Comparison of ENCODE assay signal across 19 cellular contexts in the genomic region with DNA sequence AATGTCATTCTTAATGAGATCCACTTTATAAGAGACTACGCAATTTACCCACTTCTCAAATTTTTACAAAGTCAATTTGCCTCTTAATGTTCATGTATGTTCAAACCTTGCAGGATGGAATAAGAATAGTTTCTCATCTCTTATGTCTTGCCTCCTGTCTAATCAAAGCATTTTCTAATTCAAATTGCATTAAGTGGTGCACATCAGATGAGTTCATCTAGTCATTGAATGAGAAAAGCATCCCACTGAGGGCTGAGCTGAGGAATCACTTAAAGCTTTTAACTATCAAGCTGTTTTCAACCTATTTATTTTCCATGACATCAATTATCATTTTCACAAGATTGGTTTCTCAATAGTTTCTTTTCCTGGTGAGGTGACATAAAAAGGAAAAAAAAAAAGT.
"Had no signal": no experiment of that assay in that cellular context is flagged by ENCODE, and none has a peak within 500 bp of the region (broad histone marks: within the 10 kb centered on the region; RNA-seq: fewer than 3 reads in every experiment).

No MANE protein-coding gene starts in this region.

- H3K27ac ChIP-seq: PC-9 had no signal

- H2AFZ ChIP-seq: PC-9 had no signal

- H3K4me3 ChIP-seq: PC-9 had no signal

- ATAC-seq: activated CD8-positive, alpha-beta memory T cell treated with anti-CD3 and anti-CD28 coated beads, Interleukin-2, amount 10 ng/mL, durations not matched to agents 7 days and 5 days had no signal

- H3K4me2 ChIP-seq: PC-9 had no signal

- DNase-seq: activated CD4-positive, alpha-beta T cell treated with anti-CD3 and anti-CD28 coated beads for 1 hour; activated CD4-positive, alpha-beta T cell treated with anti-CD3 and anti-CD28 coated beads, Interleukin-2, amount 10 ng/mL, durations not matched to agents 24 days and 14 days; activated CD4-positive, alpha-beta T cell treated with anti-CD3 and anti-CD28 coated beads, Interleukin-2, amount 50 U/mL, for 48 hours; activated CD8-positive, alpha-beta memory T cell treated with anti-CD3 and anti-CD28 coated beads, Interleukin-2, amount 10 ng/mL, durations not matched to agents 7 days and 5 days; activated effector memory CD4-positive, alpha-beta T cell treated with Interleukin-2 at 50 U/mL for 16 hours; activated naive CD4-positive, alpha-beta T cell; activated T-cell treated with anti-CD3 and anti-CD28 coated beads, Interleukin-2, amount 50 U/mL, for 24 hours; aorta; central memory CD4-positive, alpha-beta T cell; KG1; NCI-H1092; NCI-H1694; NCI-H2029; NCI-H2107; NCI-H510A treated with DMSO at 0.1 percent for 48 hours; NCI-H69; PC-9; SHP77 treated with DMSO at 0.1 percent for 48 hours had no signal

- FAIRE-seq: bronchial epithelial cell had no signal
